In genomic region chr10:50590935-50591334, GRCh38 we compare ENCODE assay signal across 3 cellular contexts.
TF ChIP-seq lines count a peak whose summit lies in the region.

No MANE protein-coding gene starts in this region.

TF ChIP-seq in GM23338, 12 proteins besides CTCF, POLR2A, EP300 and RAD21 (continues in another document):
- TF ChIP-seq REST (IDR thresholded peaks at IDR 0.05; ENCODE audit: unreplicated experiment) (no peak), NANOG (IDR thresholded peaks at IDR 0.05; ENCODE audit: borderline replicate concordance) (no peak)

TF ChIP-seq in WTC11, 78 proteins besides CTCF, POLR2A, EP300 and RAD21:
- TF ChIP-seq STAT6 (CRISPR knock-in tag; conservative IDR thresholded peaks at IDR 0.05; ENCODE audit: low read depth) (no peak), PRRX2 (CRISPR knock-in tag; IDR thresholded peaks at IDR 0.05) (no peak), IRF1 (CRISPR knock-in tag; IDR thresholded peaks at IDR 0.05) (no peak), TEAD4 (CRISPR knock-in tag; IDR thresholded peaks at IDR 0.05) (no peak), NFATC4 (CRISPR knock-in tag; IDR thresholded peaks at IDR 0.05) (no peak), SMAD4 (CRISPR knock-in tag; IDR thresholded peaks at IDR 0.05) (no peak), GRHL2 (CRISPR knock-in tag; IDR thresholded peaks at IDR 0.05; ENCODE audit: insufficient replicate concordance, severe bottlenecking) (no peak), ZNF138 (CRISPR knock-in tag; conservative IDR thresholded peaks at IDR 0.05) (no peak), TEAD1 (CRISPR knock-in tag; IDR thresholded peaks at IDR 0.05) (no peak), KAT7 (CRISPR knock-in tag; IDR thresholded peaks at IDR 0.05; ENCODE audit: borderline replicate concordance) (no peak), ZNF423 (CRISPR knock-in tag; IDR thresholded peaks at IDR 0.05) (no peak), FOXK1 (CRISPR knock-in tag; IDR thresholded peaks at IDR 0.05) (no peak), ZNF281 (CRISPR knock-in tag; IDR thresholded peaks at IDR 0.05) (no peak), SOX15 (CRISPR knock-in tag; IDR thresholded peaks at IDR 0.05) (no peak), ZBTB21 (CRISPR knock-in tag; IDR thresholded peaks at IDR 0.05; ENCODE audit: borderline replicate concordance) (no peak)

TF ChIP-seq in neural cell, 6 proteins besides CTCF, POLR2A, EP300 and RAD21 (continued from another document):
- TF ChIP-seq SMC3 (conservative IDR thresholded peaks at IDR 0.05; ENCODE audit: poor library complexity) (no peak), MXI1 (conservative IDR thresholded peaks at IDR 0.05; ENCODE audit: poor library complexity, severe bottlenecking) (peak; percentile 22)
